ENCODE assay signal across 1 cellular context in the genomic region with DNA sequence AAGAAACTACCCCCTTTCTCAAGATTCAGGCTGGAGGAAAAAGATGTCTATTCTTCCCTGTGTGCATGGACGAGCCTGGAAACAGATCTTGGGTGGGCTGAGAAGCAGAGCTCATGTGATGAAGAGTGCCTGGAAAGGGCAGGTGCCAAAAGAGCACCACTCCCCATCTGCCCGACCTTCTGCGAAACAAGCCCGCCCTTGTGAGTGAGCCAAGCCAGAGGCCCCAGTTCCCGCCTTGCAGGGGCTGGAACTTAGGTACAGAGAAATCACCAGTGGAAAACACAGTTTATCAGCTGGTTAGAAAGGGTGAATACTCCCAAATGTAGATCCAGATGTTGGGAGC.
A peak's percentile ranks its signal among the peaks of the same experiment; 100 is the strongest.
TF ChIP-seq lines count a peak whose summit lies in the region.

No MANE protein-coding gene starts in this region.

TF ChIP-seq in GM12878, 131 proteins besides CTCF, POLR2A, EP300 and RAD21:
- TF ChIP-seq FOS (IDR thresholded peaks at IDR 0.05; ENCODE audit: borderline replicate concordance, extremely low read depth, insufficient read length) (no peak), TCF7 (IDR thresholded peaks at IDR 0.05; ENCODE audit: borderline replicate concordance) (no peak), HCFC1 (IDR thresholded peaks at IDR 0.05; ENCODE audit: low read length) (no peak), ZZZ3 (IDR thresholded peaks at IDR 0.05; ENCODE audit: control insufficient read depth, insufficient read length, low read depth) (no peak), BACH1 (IDR thresholded peaks at IDR 0.05; ENCODE audit: borderline replicate concordance) (no peak), SPI1 (IDR thresholded peaks at IDR 0.05; ENCODE audit: borderline replicate concordance, insufficient read depth, low read depth, low read length) (no peak)
- TF ChIP-seq, protein P1, sequence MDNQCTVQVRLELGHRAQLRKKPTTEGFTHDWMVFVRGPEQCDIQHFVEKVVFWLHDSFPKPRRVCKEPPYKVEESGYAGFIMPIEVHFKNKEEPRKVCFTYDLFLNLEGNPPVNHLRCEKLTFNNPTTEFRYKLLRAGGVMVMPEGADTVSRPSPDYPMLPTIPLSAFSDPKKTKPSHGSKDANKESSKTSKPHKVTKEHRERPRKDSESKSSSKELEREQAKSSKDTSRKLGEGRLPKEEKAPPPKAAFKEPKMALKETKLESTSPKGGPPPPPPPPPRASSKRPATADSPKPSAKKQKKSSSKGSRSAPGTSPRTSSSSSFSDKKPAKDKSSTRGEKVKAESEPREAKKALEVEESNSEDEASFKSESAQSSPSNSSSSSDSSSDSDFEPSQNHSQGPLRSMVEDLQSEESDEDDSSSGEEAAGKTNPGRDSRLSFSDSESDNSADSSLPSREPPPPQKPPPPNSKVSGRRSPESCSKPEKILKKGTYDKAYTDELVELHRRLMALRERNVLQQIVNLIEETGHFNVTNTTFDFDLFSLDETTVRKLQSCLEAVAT (IDR thresholded peaks at IDR 0.05) = peak; percentile 92
- TF ChIP-seq, protein P2, sequence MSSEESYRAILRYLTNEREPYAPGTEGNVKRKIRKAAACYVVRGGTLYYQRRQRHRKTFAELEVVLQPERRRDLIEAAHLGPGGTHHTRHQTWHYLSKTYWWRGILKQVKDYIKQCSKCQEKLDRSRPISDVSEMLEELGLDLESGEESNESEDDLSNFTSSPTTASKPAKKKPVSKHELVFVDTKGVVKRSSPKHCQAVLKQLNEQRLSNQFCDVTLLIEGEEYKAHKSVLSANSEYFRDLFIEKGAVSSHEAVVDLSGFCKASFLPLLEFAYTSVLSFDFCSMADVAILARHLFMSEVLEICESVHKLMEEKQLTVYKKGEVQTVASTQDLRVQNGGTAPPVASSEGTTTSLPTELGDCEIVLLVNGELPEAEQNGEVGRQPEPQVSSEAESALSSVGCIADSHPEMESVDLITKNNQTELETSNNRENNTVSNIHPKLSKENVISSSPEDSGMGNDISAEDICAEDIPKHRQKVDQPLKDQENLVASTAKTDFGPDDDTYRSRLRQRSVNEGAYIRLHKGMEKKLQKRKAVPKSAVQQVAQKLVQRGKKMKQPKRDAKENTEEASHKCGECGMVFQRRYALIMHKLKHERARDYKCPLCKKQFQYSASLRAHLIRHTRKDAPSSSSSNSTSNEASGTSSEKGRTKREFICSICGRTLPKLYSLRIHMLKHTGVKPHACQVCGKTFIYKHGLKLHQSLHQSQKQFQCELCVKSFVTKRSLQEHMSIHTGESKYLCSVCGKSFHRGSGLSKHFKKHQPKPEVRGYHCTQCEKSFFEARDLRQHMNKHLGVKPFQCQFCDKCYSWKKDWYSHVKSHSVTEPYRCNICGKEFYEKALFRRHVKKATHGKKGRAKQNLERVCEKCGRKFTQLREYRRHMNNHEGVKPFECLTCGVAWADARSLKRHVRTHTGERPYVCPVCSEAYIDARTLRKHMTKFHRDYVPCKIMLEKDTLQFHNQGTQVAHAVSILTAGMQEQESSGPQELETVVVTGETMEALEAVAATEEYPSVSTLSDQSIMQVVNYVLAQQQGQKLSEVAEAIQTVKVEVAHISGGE (CRISPR knock-in tag; IDR thresholded peaks at IDR 0.05) = no peak
